In genomic region chr2:130548418-130548817, GRCh38 we compare ENCODE assay signal across 11 cellular contexts. TPM values are rescaled to one million over a fixed set of nuclear protein-coding genes. Genes with fewer than 3 reads are reported as not detected.
"Had no signal": no experiment of that assay in that cellular context is flagged by ENCODE, and none has a peak within 500 bp of the region (broad histone marks: within the 10 kb centered on the region; RNA-seq: fewer than 3 reads in every experiment).

No MANE protein-coding gene starts in this region.

RNA-seq across cellular contexts. Expression of gene CFC1B, which starts 27.4 kb away (rescaled TPM):
- total RNA-seq: OCI-LY7, PC-3, PC-9, Peyer's patch, Right ventricle myocardium inferior, Right ventricle myocardium superior, RPMI7951, SJCRH30, SJSA1, SK-MEL-5 had no signal
- polyA plus RNA-seq: SK-N-SH had no signal

RNA-seq across cellular contexts. Expression of gene POTEI, which starts 39.3 kb away (rescaled TPM):
- total RNA-seq: PC-3, PC-9, Right ventricle myocardium inferior, Right ventricle myocardium superior, RPMI7951, SJSA1, SK-MEL-5 had no signal
- polyA plus RNA-seq: SK-N-SH had no signal

RNA-seq across cellular contexts. Expression of gene CFC1, which starts 51.0 kb away (rescaled TPM):
- total RNA-seq: OCI-LY7, PC-3, PC-9, Peyer's patch, Right ventricle myocardium inferior, Right ventricle myocardium superior, RPMI7951, SJCRH30, SJSA1, SK-MEL-5 had no signal
- polyA plus RNA-seq: SK-N-SH had no signal
